In the genomic region with DNA sequence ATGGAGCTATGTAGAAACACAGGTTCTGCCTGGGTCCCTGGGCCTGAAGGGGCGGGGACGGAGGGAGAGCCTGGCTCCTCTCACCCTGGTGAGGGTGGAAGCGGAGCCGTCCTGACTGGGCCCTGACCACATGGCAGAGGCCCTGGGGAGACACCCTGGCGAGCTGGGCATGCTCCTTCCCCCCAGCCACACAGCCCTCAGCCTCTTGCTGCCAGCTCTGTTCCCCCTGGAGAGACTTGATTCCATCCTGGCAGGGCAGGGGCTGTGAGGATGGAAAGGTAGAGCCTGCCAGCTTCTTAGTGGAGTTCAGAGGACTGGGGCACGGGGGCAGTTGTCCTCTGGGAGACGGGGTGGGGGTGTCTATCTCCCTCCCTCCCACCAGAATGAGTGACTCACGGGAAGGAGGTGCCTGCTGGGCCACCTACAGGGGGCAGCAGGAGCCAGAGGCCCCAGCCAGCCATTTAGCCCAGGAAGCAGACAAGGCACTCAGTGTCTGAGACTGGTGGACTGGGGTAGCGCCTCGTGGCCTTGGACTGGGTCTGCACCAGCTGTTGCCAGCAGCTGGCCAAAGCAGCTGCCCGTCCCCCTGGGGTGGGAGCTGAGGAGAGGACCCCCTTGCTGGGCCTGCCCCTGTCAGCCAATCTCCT, we compare ENCODE assay signal across 12 cellular contexts. TPM values are rescaled to one million over a fixed set of nuclear protein-coding genes. Genes with fewer than 3 reads are reported as not detected.
DNase-seq lines count a peak whose midpoint lies in the region; ATAC-seq and TF ChIP-seq lines count a peak whose summit lies in the region.
"Had no signal": no experiment of that assay in that cellular context is flagged by ENCODE, and none has a peak within 500 bp of the region (broad histone marks: within the 10 kb centered on the region; RNA-seq: fewer than 3 reads in every experiment).

No MANE protein-coding gene starts in this region.

- no peak overlapping the region for H2AFZ ChIP-seq in MM.1S (ENCODE audit: low read length)

- H3K4me3 ChIP-seq in MM.1S (ENCODE audit: low read length) = no peak overlapping the region

- no peaks in the 10 kb centered on the region for H4K20me1 ChIP-seq in MM.1S (ENCODE audit: insufficient read depth, low read length)

- no peaks in the 10 kb centered on the region for H3K27me3 ChIP-seq in MM.1S (replicated peaks; ENCODE audit: insufficient read depth, low read length)

- TF ChIP-seq CTCF in 22Rv1 (IDR thresholded peaks at IDR 0.05) (peak; percentile 55), MM.1S (IDR thresholded peaks at IDR 0.05; ENCODE audit: low read length) (peak; percentile 28), endothelial cell (IDR thresholded peaks at IDR 0.05; ENCODE audit: unreplicated experiment) (peak; percentile 20)

- H3K4me2 ChIP-seq in MM.1S (ENCODE audit: low read depth, low read length) = no peak overlapping the region

- H3K27ac Mint-ChIP-seq in endothelial cell (ENCODE audit: unreplicated experiment) = no peak overlapping the region
- H3K27ac Mint-ChIP-seq: CD8-positive, alpha-beta T cell; dendritic cell treated with granulocyte-macrophage colony-stimulating factor and Interleukin-4, amounts not matched to agents 40 ng/mL and 50 ng/mL, for 4 days had no signal

- no peaks in the 10 kb centered on the region for H3K9me2 ChIP-seq in MM.1S (replicated peaks; ENCODE audit: insufficient read depth, low read length)

- no peak overlapping the region for H3K9ac ChIP-seq in MM.1S (ENCODE audit: low read length)

- DNase-seq in ELR (ENCODE audit: low read depth) = peak; percentile 14
- no peak for DNase-seq in MM.1S
- DNase-seq in endothelial cell (ENCODE audit: low spot score) = no peak
- DNase-seq in NCI-H2227 (lab: John Stamatoyannopoulos, UW; ENCODE audit: unreplicated experiment) = no peak
- DNase-seq: activated CD8-positive, alpha-beta memory T cell treated with anti-CD3 and anti-CD28 coated beads, Interleukin-2, amount 50 U/mL, for 4 hours; CD8-positive, alpha-beta T cell; NCI-H1436 had no signal

- H3K4me1 Mint-ChIP-seq in endothelial cell (ENCODE audit: unreplicated experiment) = no peaks in the 10 kb centered on the region

- peaks cover 18% of the 10 kb centered on the region for H3K27me3 Mint-ChIP-seq in endothelial cell (ENCODE audit: unreplicated experiment)

- H3K27ac ChIP-seq in 22Rv1 = no peak overlapping the region
- no peak overlapping the region for H3K27ac ChIP-seq in MM.1S (ENCODE audit: low read length)

- no peaks in the 10 kb centered on the region for H3K9me3 ChIP-seq in MM.1S (replicated peaks; ENCODE audit: insufficient read depth, low read length)

- no peak for ATAC-seq in GM19035 (IDR thresholded peaks at IDR 0.05; ENCODE audit: unreplicated experiment)
- ATAC-seq in GM18858 (IDR thresholded peaks at IDR 0.05; ENCODE audit: unreplicated experiment) = no peak
- ATAC-seq in GM18511 (IDR thresholded peaks at IDR 0.05; ENCODE audit: unreplicated experiment) = no peak
- ATAC-seq: CD8-positive, alpha-beta T cell had no signal

- H3K9me3 Mint-ChIP-seq in endothelial cell (ENCODE audit: unreplicated experiment) = no peaks in the 10 kb centered on the region
- H3K9me3 Mint-ChIP-seq: CD8-positive, alpha-beta T cell; dendritic cell treated with granulocyte-macrophage colony-stimulating factor and Interleukin-4, amounts not matched to agents 40 ng/mL and 50 ng/mL, for 4 days had no signal

- H3K36me3 Mint-ChIP-seq in endothelial cell (ENCODE audit: low read depth, unreplicated experiment) = no peaks in the 10 kb centered on the region
- H3K36me3 Mint-ChIP-seq: CD8-positive, alpha-beta T cell had no signal

- no peaks in the 10 kb centered on the region for H3F3A ChIP-seq in MM.1S (ENCODE audit: insufficient read depth, low read length)

- no peaks in the 10 kb centered on the region for H3K79me2 ChIP-seq in MM.1S (ENCODE audit: low read length)

- H3K4me1 ChIP-seq in MM.1S (ENCODE audit: low read length) = no peaks in the 10 kb centered on the region

- no peak overlapping the region for H3K4me3 Mint-ChIP-seq in endothelial cell (ENCODE audit: unreplicated experiment)
- H3K4me3 Mint-ChIP-seq: CD8-positive, alpha-beta T cell; dendritic cell treated with granulocyte-macrophage colony-stimulating factor and Interleukin-4, amounts not matched to agents 40 ng/mL and 50 ng/mL, for 4 days had no signal

- no peaks in the 10 kb centered on the region for H3K36me3 ChIP-seq in MM.1S (replicated peaks; ENCODE audit: insufficient read depth, low read length)

RNA-seq across cellular contexts. Expression of a gene that starts 22.8 kb away (rescaled TPM):
- total RNA-seq in endothelial cell (ENCODE audit: unreplicated experiment) = not detected
- total RNA-seq: CD8-positive, alpha-beta T cell had no signal
